In the genomic region with DNA sequence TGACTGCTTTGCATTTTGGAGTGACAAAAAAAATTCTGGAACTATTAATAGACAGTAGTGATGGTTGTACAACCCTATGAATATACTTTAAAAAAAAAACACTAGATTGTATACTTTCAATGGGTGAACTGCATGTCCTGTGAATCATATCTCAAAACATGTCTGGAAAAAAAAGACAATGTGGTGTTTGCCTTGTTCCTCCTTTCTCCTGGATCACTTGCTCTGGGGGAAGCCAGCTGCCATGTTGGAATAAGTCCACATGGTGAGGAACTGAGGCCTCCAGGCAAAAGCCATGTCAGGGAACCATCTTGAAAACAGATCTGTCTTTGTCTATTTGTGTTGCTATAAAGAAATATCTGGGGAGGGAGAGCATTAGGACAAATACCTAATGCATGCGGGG, we compare ENCODE assay signal across 29 cellular contexts.
"Had no signal": no experiment of that assay in that cellular context is flagged by ENCODE, and none has a peak within 500 bp of the region (broad histone marks: within the 10 kb centered on the region; RNA-seq: fewer than 3 reads in every experiment).

No MANE protein-coding gene starts in this region.

- DNase-seq: activated CD4-positive, alpha-beta memory T cell treated with anti-CD3 and anti-CD28 coated beads for 36 hours; activated CD4-positive, alpha-beta T cell treated with anti-CD3 and anti-CD28 coated beads for 36 hours; activated CD4-positive, alpha-beta T cell treated with anti-CD3 and anti-CD28 coated beads, Interleukin-2, amount 10 ng/mL, durations not matched to agents 24 days and 14 days; activated CD4-positive, CD25-positive, alpha-beta regulatory T cell; activated CD4-positive, CD25-positive, alpha-beta regulatory T cell treated with anti-CD3 and anti-CD28 coated beads, Interleukin-2, amount 50 U/mL, for 72 hours; activated CD8-positive, alpha-beta memory T cell treated with anti-CD3 and anti-CD28 coated beads, Interleukin-2, amount 10 ng/mL, durations not matched to agents 7 days and 5 days; activated CD8-positive, alpha-beta memory T cell treated with anti-CD3 and anti-CD28 coated beads, Interleukin-2, amount 50 U/mL, for 4 hours; activated CD8-positive, alpha-beta T cell treated with anti-CD3 and anti-CD28 coated beads, Interleukin-2, amount 10 ng/mL, durations not matched to agents 7 days and 5 days; activated effector memory CD4-positive, alpha-beta T cell treated with anti-CD3 and anti-CD28 coated beads, Interleukin-2, amount 50 U/mL, for 16 hours; activated naive CD4-positive, alpha-beta T cell treated with anti-CD3 and anti-CD28 coated beads for 36 hours; activated naive CD8-positive, alpha-beta T cell treated with anti-CD3 and anti-CD28 coated beads, Interleukin-2, amount 10 ng/mL, durations not matched to agents 7 days and 5 days; activated T-cell treated with anti-CD3 and anti-CD28 coated beads, Interleukin-2, amount 50 U/mL, for 1 hour; activated T-cell treated with anti-CD3 and anti-CD28 coated beads, Interleukin-2, amount 50 U/mL, for 48 hours; amniotic stem cell; anterior cingulate cortex; body of pancreas; central memory CD4-positive, alpha-beta T cell; cerebellar nuclear complex; colonic mucosa; effector memory CD4-positive, alpha-beta T cell; endodermal cell; head of caudate nucleus; T-helper 2 cell had no signal

- ATAC-seq: activated CD4-positive, alpha-beta T cell treated with anti-CD3 and anti-CD28 coated beads for 36 hours; activated CD8-positive, alpha-beta memory T cell treated with anti-CD3 and anti-CD28 coated beads, Interleukin-2, amount 10 ng/mL, durations not matched to agents 7 days and 5 days; activated CD8-positive, alpha-beta T cell treated with anti-CD3 and anti-CD28 coated beads, Interleukin-2, amount 10 ng/mL, durations not matched to agents 7 days and 5 days; activated naive CD4-positive, alpha-beta T cell treated with anti-CD3 and anti-CD28 coated beads, Interleukin-2, amount 50 U/mL, for 72 hours; body of pancreas; esophagus mucosa had no signal

- H3K4me1 ChIP-seq: body of pancreas, colonic mucosa had no signal

- H3K9me3 ChIP-seq: body of pancreas, colonic mucosa had no signal

- FAIRE-seq: frontal cortex had no signal

- H3K27me3 ChIP-seq: body of pancreas, cardiac muscle cell, colonic mucosa had no signal

- H3K4me1 Mint-ChIP-seq: activated CD4-positive, alpha-beta T cell treated with anti-CD3 and anti-CD28 coated beads for 36 hours; activated CD4-positive, alpha-beta T cell treated with anti-CD3 and anti-CD28 coated beads, Interleukin-2, amount 10 ng/mL, durations not matched to agents 24 days and 14 days; activated CD8-positive, alpha-beta memory T cell treated with anti-CD3 and anti-CD28 coated beads, Interleukin-2, amount 10 ng/mL, durations not matched to agents 7 days and 5 days; activated naive CD8-positive, alpha-beta T cell treated with anti-CD3 and anti-CD28 coated beads, Interleukin-2, amount 10 ng/mL, durations not matched to agents 7 days and 5 days had no signal

- H3K36me3 ChIP-seq: cardiac muscle cell, colonic mucosa had no signal

- H3K4me3 Mint-ChIP-seq: activated CD4-positive, alpha-beta memory T cell treated with anti-CD3 and anti-CD28 coated beads for 36 hours; activated CD4-positive, alpha-beta T cell treated with anti-CD3 and anti-CD28 coated beads for 36 hours; activated CD4-positive, alpha-beta T cell treated with anti-CD3 and anti-CD28 coated beads, Interleukin-2, amount 10 ng/mL, durations not matched to agents 24 days and 14 days; activated CD8-positive, alpha-beta memory T cell treated with anti-CD3 and anti-CD28 coated beads, Interleukin-2, amount 10 ng/mL, durations not matched to agents 7 days and 5 days; activated CD8-positive, alpha-beta T cell treated with anti-CD3 and anti-CD28 coated beads, Interleukin-2, amount 10 ng/mL, durations not matched to agents 7 days and 5 days; activated naive CD4-positive, alpha-beta T cell treated with anti-CD3 and anti-CD28 coated beads for 36 hours; activated naive CD8-positive, alpha-beta T cell treated with anti-CD3 and anti-CD28 coated beads, Interleukin-2, amount 10 ng/mL, durations not matched to agents 7 days and 5 days; activated T-helper 1 cell treated with anti-CD3 and anti-CD28 coated beads, Interleukin-12 subunit alpha, Interleukin-12 subunit beta, Interleukin-2, Interleukin-4 antibody, amounts not matched to agents 30 ng/mL and 10 ng/mL and 1 ng/mL, durations not matched to agents 14 hours and 24 hours and 36 hours; endodermal cell had no signal

- H3K9me3 Mint-ChIP-seq: activated CD4-positive, alpha-beta memory T cell treated with anti-CD3 and anti-CD28 coated beads for 36 hours; activated CD4-positive, alpha-beta T cell treated with anti-CD3 and anti-CD28 coated beads, Interleukin-2, amount 10 ng/mL, durations not matched to agents 24 days and 14 days; activated naive CD4-positive, alpha-beta T cell treated with anti-CD3 and anti-CD28 coated beads for 36 hours; activated naive CD4-positive, alpha-beta T cell treated with anti-CD3 and anti-CD28 coated beads, Interleukin-2, amount 50 U/mL, for 72 hours; activated naive CD8-positive, alpha-beta T cell treated with anti-CD3 and anti-CD28 coated beads, Interleukin-2, amount 10 ng/mL, durations not matched to agents 7 days and 5 days; activated T-helper 1 cell treated with anti-CD3 and anti-CD28 coated beads, Interleukin-12 subunit alpha, Interleukin-12 subunit beta, Interleukin-2, Interleukin-4 antibody, amounts not matched to agents 30 ng/mL and 10 ng/mL and 1 ng/mL, durations not matched to agents 14 hours and 24 hours and 36 hours; activated T-helper 2 cell treated with anti-CD3 and anti-CD28 coated beads, Interferon-gamma antibody, Interleukin-2, Interleukin-4, amounts not matched to agents 10 μg/mL and 5 μg/mL and 100 μg/mL, durations not matched to agents 14 hours and 24 hours and 36 hours had no signal

- H3K4me3 ChIP-seq: body of pancreas, cardiac muscle cell, colonic mucosa had no signal

- H3K27ac Mint-ChIP-seq: activated CD4-positive, alpha-beta memory T cell treated with anti-CD3 and anti-CD28 coated beads for 36 hours; activated CD4-positive, alpha-beta T cell treated with anti-CD3 and anti-CD28 coated beads for 36 hours; activated CD4-positive, alpha-beta T cell treated with anti-CD3 and anti-CD28 coated beads, Interleukin-2, amount 10 ng/mL, durations not matched to agents 24 days and 14 days; activated CD8-positive, alpha-beta memory T cell treated with anti-CD3 and anti-CD28 coated beads, Interleukin-2, amount 10 ng/mL, durations not matched to agents 7 days and 5 days; activated CD8-positive, alpha-beta T cell treated with anti-CD3 and anti-CD28 coated beads, Interleukin-2, amount 10 ng/mL, durations not matched to agents 7 days and 5 days; activated naive CD4-positive, alpha-beta T cell treated with anti-CD3 and anti-CD28 coated beads for 36 hours; activated naive CD4-positive, alpha-beta T cell treated with anti-CD3 and anti-CD28 coated beads, Interleukin-2, amount 50 U/mL, for 72 hours; activated naive CD8-positive, alpha-beta T cell treated with anti-CD3 and anti-CD28 coated beads, Interleukin-2, amount 10 ng/mL, durations not matched to agents 7 days and 5 days; activated T-helper 1 cell treated with anti-CD3 and anti-CD28 coated beads, Interleukin-12 subunit alpha, Interleukin-12 subunit beta, Interleukin-2, Interleukin-4 antibody, amounts not matched to agents 30 ng/mL and 10 ng/mL and 1 ng/mL, durations not matched to agents 14 hours and 24 hours and 36 hours; activated T-helper 2 cell treated with anti-CD3 and anti-CD28 coated beads, Interferon-gamma antibody, Interleukin-2, Interleukin-4, amounts not matched to agents 10 μg/mL and 5 μg/mL and 100 μg/mL, durations not matched to agents 14 hours and 24 hours and 36 hours; endodermal cell had no signal

- H3K27ac ChIP-seq: body of pancreas, cardiac muscle cell, colonic mucosa had no signal

- H3K36me3 Mint-ChIP-seq: activated CD4-positive, alpha-beta memory T cell treated with anti-CD3 and anti-CD28 coated beads for 36 hours; activated CD8-positive, alpha-beta memory T cell treated with anti-CD3 and anti-CD28 coated beads, Interleukin-2, amount 10 ng/mL, durations not matched to agents 7 days and 5 days; activated naive CD4-positive, alpha-beta T cell treated with anti-CD3 and anti-CD28 coated beads, Interleukin-2, amount 50 U/mL, for 72 hours; activated naive CD8-positive, alpha-beta T cell treated with anti-CD3 and anti-CD28 coated beads, Interleukin-2, amount 10 ng/mL, durations not matched to agents 7 days and 5 days had no signal
